In the genomic region with DNA sequence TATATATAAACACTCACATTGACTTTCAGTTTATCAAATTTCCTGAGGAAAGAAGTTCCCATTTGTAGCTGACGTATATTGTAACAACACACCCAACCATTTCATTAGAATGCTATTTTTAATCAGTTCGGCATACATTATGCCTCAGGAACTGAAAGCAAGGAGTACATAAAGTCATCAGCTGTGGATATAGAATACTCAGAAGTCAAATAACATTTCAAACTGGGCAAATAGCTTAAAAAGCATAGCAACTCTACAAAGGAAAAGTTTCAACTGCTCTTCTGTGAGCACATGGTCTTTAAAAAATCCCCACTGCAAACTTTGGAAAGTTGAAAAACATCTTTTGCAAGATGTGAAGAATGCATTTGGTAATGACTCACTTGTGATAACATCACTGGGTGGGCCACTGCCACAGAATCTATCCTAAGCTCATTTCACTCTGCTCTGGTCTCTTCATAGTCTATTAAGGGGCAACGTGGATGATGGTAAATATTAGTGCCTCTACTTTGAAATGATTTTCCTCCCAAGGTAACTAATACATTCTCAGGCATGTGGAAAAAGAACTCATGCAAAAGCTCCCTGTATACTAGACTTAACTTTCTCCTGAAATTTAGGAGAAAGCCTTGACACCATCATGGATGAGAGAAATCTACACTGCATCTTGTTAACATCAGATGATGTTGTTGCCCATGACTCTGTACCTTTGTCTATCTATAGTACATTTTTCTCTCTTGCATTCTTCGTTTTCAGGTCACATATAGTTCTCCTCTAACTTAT, we compare ENCODE assay signal across 9 cellular contexts. TPM values are rescaled to one million over a fixed set of nuclear protein-coding genes. Genes with fewer than 3 reads are reported as not detected.
A peak's percentile ranks its signal among the peaks of the same experiment; 100 is the strongest.
DNase-seq lines count a peak whose midpoint lies in the region; ATAC-seq and TF ChIP-seq lines count a peak whose summit lies in the region.
"Had no signal": no experiment of that assay in that cellular context is flagged by ENCODE, and none has a peak within 500 bp of the region (broad histone marks: within the 10 kb centered on the region; RNA-seq: fewer than 3 reads in every experiment).

No MANE protein-coding gene starts in this region.

- H3K27ac Mint-ChIP-seq in endodermal cell = no peak overlapping the region

- H3K4me1 ChIP-seq in smooth muscle cell (ENCODE audit: low read depth) (peaks cover 12% of the 10 kb centered on the region), endodermal cell (ENCODE audit: control insufficient read depth, insufficient read depth, low read length) (no peaks in the 10 kb centered on the region)

- H3K9me3 ChIP-seq in smooth muscle cell (replicated peaks; ENCODE audit: low read depth) = no peaks in the 10 kb centered on the region
- peaks cover 12% of the 10 kb centered on the region for H3K9me3 ChIP-seq in endodermal cell (ENCODE audit: control insufficient read depth, low read length)

- ATAC-seq in GM19452 (IDR thresholded peaks at IDR 0.05; ENCODE audit: unreplicated experiment) (peak; percentile 23), GM19397 (IDR thresholded peaks at IDR 0.05; ENCODE audit: unreplicated experiment) (no peak), HG03097 (IDR thresholded peaks at IDR 0.05; ENCODE audit: low FRiP score, unreplicated experiment) (no peak), HG03025 (IDR thresholded peaks at IDR 0.05; ENCODE audit: low FRiP score, unreplicated experiment) (no peak)

- H3K27me3 ChIP-seq in smooth muscle cell (ENCODE audit: low read depth) (no peaks in the 10 kb centered on the region), endodermal cell (ENCODE audit: control insufficient read depth, insufficient read depth, low read length, poor library complexity, severe bottlenecking) (no peaks in the 10 kb centered on the region)

- TF ChIP-seq CTCF in smooth muscle cell (IDR thresholded peaks at IDR 0.05; ENCODE audit: borderline replicate concordance, insufficient read depth, poor library complexity, severe bottlenecking) = no peak
- no peak for TF ChIP-seq CTCF in endodermal cell (conservative IDR thresholded peaks at IDR 0.05)

- H3K27ac ChIP-seq in smooth muscle cell (ENCODE audit: low read depth) (peak overlapping the region; percentile 75), endodermal cell (ENCODE audit: low read depth, low read length) (no peak overlapping the region)

- H3F3A ChIP-seq in smooth muscle cell (ENCODE audit: low read depth) = peaks cover 21% of the 10 kb centered on the region

- H3K9ac ChIP-seq in smooth muscle cell (ENCODE audit: low read depth) (peak overlapping the region; percentile 18), endodermal cell (ENCODE audit: extremely low read depth, low read length, poor library complexity, severe bottlenecking) (no peak overlapping the region)

- peaks cover 57% of the 10 kb centered on the region for H4K20me1 ChIP-seq in smooth muscle cell (ENCODE audit: low read depth)

- WGBS in smooth muscle cell (ENCODE audit: low lambda C conversion rate) = 46% methylated on average over 4 of the region's 4 CpGs
- 82 to 94% methylated on average over 3 to 4 of the region's 4 CpGs for WGBS in endodermal cell (ENCODE audit: insufficient coverage in 1 of 2, insufficient read length in 1 of 2), 2 experiments

- H3K79me2 ChIP-seq in smooth muscle cell (ENCODE audit: low read depth) = peaks cover 44% of the 10 kb centered on the region

- H3K27me3 Mint-ChIP-seq in endodermal cell (ENCODE audit: insufficient read depth) = no peaks in the 10 kb centered on the region
- H3K27me3 Mint-ChIP-seq: IgD-negative memory B cell had no signal

- no peak overlapping the region for H2AFZ ChIP-seq in smooth muscle cell (ENCODE audit: low read depth)

- peaks cover 15% of the 10 kb centered on the region for H3K9me3 Mint-ChIP-seq in endodermal cell

- peak overlapping the region; percentile 57 for H3K4me2 ChIP-seq in smooth muscle cell

- peaks cover 10% of the 10 kb centered on the region for H3K4me1 Mint-ChIP-seq in endodermal cell

- H3K36me3 Mint-ChIP-seq in endodermal cell (ENCODE audit: low read depth) = peaks cover 8% of the 10 kb centered on the region
- H3K36me3 Mint-ChIP-seq: IgD-negative memory B cell had no signal

- H3K36me3 ChIP-seq in smooth muscle cell (ENCODE audit: low read depth) = no peaks in the 10 kb centered on the region
- H3K36me3 ChIP-seq in endodermal cell (ENCODE audit: control insufficient read depth, insufficient read depth, low read length) = no peaks in the 10 kb centered on the region

- no peak overlapping the region for H3K4me3 Mint-ChIP-seq in endodermal cell

- DNase-seq in OCI-M1 (lab: John Stamatoyannopoulos, UW) (peak; percentile 56), erythroblast (lab: John Stamatoyannopoulos, UW) (peak; percentile 47 to 58), smooth muscle cell (lab: John Stamatoyannopoulos, UW; ENCODE audit: unreplicated experiment) (no peak), endodermal cell (no peak)

- H3K4me3 ChIP-seq in smooth muscle cell = no peak overlapping the region
- H3K4me3 ChIP-seq in endodermal cell (ENCODE audit: low read length) = no peak overlapping the region

- no peak for TF ChIP-seq POLR2A in erythroblast (IDR thresholded peaks at IDR 0.05; ENCODE audit: low read length)

RNA-seq across cellular contexts. Expression of a gene that starts 49.2 kb away (rescaled TPM):
- total RNA-seq in smooth muscle cell = 110 and 120 TPM in 2 replicates
- polyA plus RNA-seq in smooth muscle cell = 138 and 140 TPM in 2 replicates
- 10 to 100 TPM; 70.0 to 96.4 TPM for total RNA-seq in endodermal cell
- 154 TPM for polyA plus RNA-seq in endodermal cell (2013, experiment 1 of 2)
- polyA plus RNA-seq in endodermal cell (2013, experiment 2 of 2) = 130 TPM

Comparison
In these comparisons a context has a peak if more than half of its experiments do, and no peak if none do; other contexts are left out.
1. DNase-seq: peak in OCI-M1 (single experiment) and erythroblast (2 of 2); none in smooth muscle cell (single experiment) and endodermal cell (single experiment).